ENCODE assay signal across 10 cellular contexts in the genomic region with DNA sequence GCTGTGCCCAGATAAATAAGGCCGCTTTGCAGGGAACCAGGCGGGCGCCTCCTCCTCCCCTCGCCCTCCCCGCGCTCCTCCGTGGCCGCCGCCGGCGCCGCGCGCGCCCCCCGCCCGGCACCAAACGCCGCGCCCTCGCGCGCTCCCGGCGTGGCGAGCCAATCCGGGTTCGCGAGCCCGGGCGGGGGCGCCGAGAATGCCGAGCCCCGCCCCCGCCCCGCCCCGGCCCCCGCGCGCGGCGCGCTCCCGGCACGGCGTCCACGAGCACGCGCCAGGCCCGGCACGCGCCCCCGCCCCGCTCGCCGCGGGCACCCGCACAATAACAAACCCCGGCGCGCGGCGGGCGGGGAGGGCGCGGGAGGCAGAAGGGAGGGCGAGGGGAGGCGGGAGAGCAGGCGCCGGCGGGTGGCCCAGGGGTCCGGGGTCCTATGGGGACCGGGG. TPM values are rescaled to one million over a fixed set of nuclear protein-coding genes. Genes with fewer than 3 reads are reported as not detected.
A peak's percentile ranks its signal among the peaks of the same experiment; 100 is the strongest.
DNase-seq lines count a peak whose midpoint lies in the region; ATAC-seq and TF ChIP-seq lines count a peak whose summit lies in the region.
"Had no signal": no experiment of that assay in that cellular context is flagged by ENCODE, and none has a peak within 500 bp of the region (broad histone marks: within the 10 kb centered on the region; RNA-seq: fewer than 3 reads in every experiment).

A gene with protein sequence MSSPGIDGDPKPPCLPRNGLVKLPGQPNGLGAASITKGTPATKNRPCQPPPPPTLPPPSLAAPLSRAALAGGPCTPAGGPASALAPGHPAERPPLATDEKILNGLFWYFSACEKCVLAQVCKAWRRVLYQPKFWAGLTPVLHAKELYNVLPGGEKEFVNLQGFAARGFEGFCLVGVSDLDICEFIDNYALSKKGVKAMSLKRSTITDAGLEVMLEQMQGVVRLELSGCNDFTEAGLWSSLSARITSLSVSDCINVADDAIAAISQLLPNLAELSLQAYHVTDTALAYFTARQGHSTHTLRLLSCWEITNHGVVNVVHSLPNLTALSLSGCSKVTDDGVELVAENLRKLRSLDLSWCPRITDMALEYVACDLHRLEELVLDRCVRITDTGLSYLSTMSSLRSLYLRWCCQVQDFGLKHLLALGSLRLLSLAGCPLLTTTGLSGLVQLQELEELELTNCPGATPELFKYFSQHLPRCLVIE (minus strand): TSS at position 54 of the 441 bp plus-strand sequence. CDS start 8,396 bp downstream, outside the sequence.

- H3K4me3 Mint-ChIP-seq in activated naive CD8-positive, alpha-beta T cell, result peak within 1 kb of the TSS; percentile 30
- no peak within 1 kb of the TSS for H3K4me3 Mint-ChIP-seq in activated naive CD8-positive, alpha-beta T cell treated with anti-CD3 and anti-CD28 coated beads, Interleukin-2, amount 50 U/mL, for 24 hours
- peak within 1 kb of the TSS; percentile 71 for H3K4me3 Mint-ChIP-seq in type B pancreatic cell

- H3K36me3 Mint-ChIP-seq in activated naive CD8-positive, alpha-beta T cell, result no peaks in the 10 kb centered on the region
- H3K36me3 Mint-ChIP-seq in activated naive CD8-positive, alpha-beta T cell treated with anti-CD3 and anti-CD28 coated beads, Interleukin-2, amount 50 U/mL, for 24 hours (ENCODE audit: low read depth), result no peaks in the 10 kb centered on the region
- H3K36me3 Mint-ChIP-seq in type B pancreatic cell, result no peaks in the 10 kb centered on the region

- H3F3A ChIP-seq in PC-9 (ENCODE audit: insufficient read depth, low read depth), result peaks cover 6% of the 10 kb centered on the region; the same call in 1 of the 2 replicates

- no peaks in the 10 kb centered on the region for H3K9me2 ChIP-seq in PC-9 (ENCODE audit: insufficient read depth)

- no peaks in the 10 kb centered on the region; the same call in 1 of the 2 replicates for H3K4me1 ChIP-seq in PC-9 (replicated peaks; ENCODE audit: insufficient read depth)

- H3K27me3 ChIP-seq in PC-9 (ENCODE audit: insufficient read depth, low read depth), result peaks cover 77% of the 10 kb centered on the region

- peak within 1 kb of the TSS; percentile 49 for H3K4me3 ChIP-seq in PC-9
- H3K4me3 ChIP-seq: ascending aorta had no signal

- no peak for ATAC-seq in activated naive CD8-positive, alpha-beta T cell treated with anti-CD3 and anti-CD28 coated beads, Interleukin-2, amount 50 U/mL, for 24 hours
- no peak for ATAC-seq in activated CD4-positive, CD25-positive, alpha-beta regulatory T cell treated with anti-CD3 and anti-CD28 coated beads, Interleukin-2, amount 50 U/mL, for 24 hours
- ATAC-seq in GM19035 (IDR thresholded peaks at IDR 0.05; ENCODE audit: unreplicated experiment), result no peak

- no peaks in the 10 kb centered on the region for H3K9me3 Mint-ChIP-seq in activated naive CD8-positive, alpha-beta T cell (ENCODE audit: low read depth)
- H3K9me3 Mint-ChIP-seq in activated naive CD8-positive, alpha-beta T cell treated with anti-CD3 and anti-CD28 coated beads, Interleukin-2, amount 50 U/mL, for 24 hours, result no peaks in the 10 kb centered on the region
- H3K9me3 Mint-ChIP-seq in type B pancreatic cell, result no peaks in the 10 kb centered on the region

- POLR2A ChIA-PET in PC-9 (lab: Charles Lee; ENCODE audit: unreplicated experiment), result no interaction called here

- no peaks in the 10 kb centered on the region for H3K9me3 ChIP-seq in PC-9 (ENCODE audit: insufficient read depth, low read depth)
- H3K9me3 ChIP-seq: ascending aorta had no signal

- BruUV-seq in PC-9 (replicated peaks; lab: Mats Ljungman, UMichigan), result no TSS peak

- no peak within 1 kb of the TSS for H3K27ac ChIP-seq in PC-9
- H3K27ac ChIP-seq: ascending aorta had no signal

- H3K36me3 ChIP-seq in PC-9 (ENCODE audit: low read depth), result no peaks in the 10 kb centered on the region
- H3K36me3 ChIP-seq: ascending aorta had no signal

- TF ChIP-seq CTCF in PC-9 (conservative IDR thresholded peaks at IDR 0.05) (no peak), type B pancreatic cell (conservative IDR thresholded peaks at IDR 0.05) (no peak)

- intact Hi-C loops in PC-9 (cut with micrococcal nuclease; ENCODE audit: unreplicated experiment), result no loop called here

- H4K20me1 ChIP-seq in PC-9 (ENCODE audit: insufficient read depth), result 0 out of 2 replicates have a peak, but pooled peaks cover 4% of the 10 kb centered on the region

- DNase-seq in activated naive CD8-positive, alpha-beta T cell treated with anti-CD3 and anti-CD28 coated beads, Interleukin-2, amount 50 U/mL, for 24 hours, result no peak
- DNase-seq in PC-9, result peak in 1 of 2 experiments; percentile 60
- DNase-seq in hypothalamus (lab: John Stamatoyannopoulos, UW), result peak in 38 of 51 donors; percentile 9 to 82 (median 48)
- no peak for DNase-seq in type B pancreatic cell (ENCODE audit: extremely low spot score, unreplicated experiment)
- DNase-seq in SIG-M5 treated with dmso at 0.1 percent for 504 hours (lab: John Stamatoyannopoulos, UW; ENCODE audit: unreplicated experiment), result no peak
- DNase-seq: stimulated activated naive CD4-positive, alpha-beta T cell treated with Interleukin-2 at 50 U/mL for 16 hours had no signal

- peak within 1 kb of the TSS; percentile 61 for H3K4me2 ChIP-seq in PC-9

- H2AFZ ChIP-seq in PC-9, result no peak within 1 kb of the TSS

- peaks cover 8% of the 10 kb centered on the region for H3K4me1 Mint-ChIP-seq in activated naive CD8-positive, alpha-beta T cell (ENCODE audit: low read depth)
- H3K4me1 Mint-ChIP-seq in activated naive CD8-positive, alpha-beta T cell treated with anti-CD3 and anti-CD28 coated beads, Interleukin-2, amount 50 U/mL, for 24 hours, result peaks cover 2% of the 10 kb centered on the region
- no peaks in the 10 kb centered on the region for H3K4me1 Mint-ChIP-seq in type B pancreatic cell (ENCODE audit: unreplicated experiment)

- peaks cover 14% of the 10 kb centered on the region for H3K27me3 Mint-ChIP-seq in activated naive CD8-positive, alpha-beta T cell
- H3K27me3 Mint-ChIP-seq in activated naive CD8-positive, alpha-beta T cell treated with anti-CD3 and anti-CD28 coated beads, Interleukin-2, amount 50 U/mL, for 24 hours, result peaks cover 52% of the 10 kb centered on the region
- H3K27me3 Mint-ChIP-seq in type B pancreatic cell, result peaks cover 76% of the 10 kb centered on the region

- H3K27ac Mint-ChIP-seq in activated naive CD8-positive, alpha-beta T cell, result no peak within 1 kb of the TSS
- H3K27ac Mint-ChIP-seq in activated naive CD8-positive, alpha-beta T cell treated with anti-CD3 and anti-CD28 coated beads, Interleukin-2, amount 50 U/mL, for 24 hours, result no peak within 1 kb of the TSS
- H3K27ac Mint-ChIP-seq in type B pancreatic cell, result no peak within 1 kb of the TSS

- CTCF ChIA-PET in PC-9 (lab: Charles Lee), result no interaction called here

- no peaks in the 10 kb centered on the region for H3K79me2 ChIP-seq in PC-9 (ENCODE audit: low read depth)

RNA-seq across cellular contexts. Expression of the gene that starts here (rescaled TPM):
- total RNA-seq in PC-9 (2021), result 22.2 and 24.0 TPM in 2 replicates
- 3.9 and 4.3 TPM in 2 replicates for total RNA-seq in type B pancreatic cell (ENCODE audit: low replicate concordance)
- total RNA-seq: ascending aorta had no signal

Comparison
In these comparisons a context has a peak if more than half of its experiments do, and no peak if none do; other contexts are left out.
1. DNase-seq: peak in hypothalamus (38 of 51); none in activated naive CD8-positive, alpha-beta T cell treated with anti-CD3 and anti-CD28 coated beads, Interleukin-2, amount 50 U/mL, for 24 hours (single experiment), type B pancreatic cell (single experiment) and SIG-M5 treated with dmso at 0.1 percent for 504 hours (single experiment).